In the genomic region with DNA sequence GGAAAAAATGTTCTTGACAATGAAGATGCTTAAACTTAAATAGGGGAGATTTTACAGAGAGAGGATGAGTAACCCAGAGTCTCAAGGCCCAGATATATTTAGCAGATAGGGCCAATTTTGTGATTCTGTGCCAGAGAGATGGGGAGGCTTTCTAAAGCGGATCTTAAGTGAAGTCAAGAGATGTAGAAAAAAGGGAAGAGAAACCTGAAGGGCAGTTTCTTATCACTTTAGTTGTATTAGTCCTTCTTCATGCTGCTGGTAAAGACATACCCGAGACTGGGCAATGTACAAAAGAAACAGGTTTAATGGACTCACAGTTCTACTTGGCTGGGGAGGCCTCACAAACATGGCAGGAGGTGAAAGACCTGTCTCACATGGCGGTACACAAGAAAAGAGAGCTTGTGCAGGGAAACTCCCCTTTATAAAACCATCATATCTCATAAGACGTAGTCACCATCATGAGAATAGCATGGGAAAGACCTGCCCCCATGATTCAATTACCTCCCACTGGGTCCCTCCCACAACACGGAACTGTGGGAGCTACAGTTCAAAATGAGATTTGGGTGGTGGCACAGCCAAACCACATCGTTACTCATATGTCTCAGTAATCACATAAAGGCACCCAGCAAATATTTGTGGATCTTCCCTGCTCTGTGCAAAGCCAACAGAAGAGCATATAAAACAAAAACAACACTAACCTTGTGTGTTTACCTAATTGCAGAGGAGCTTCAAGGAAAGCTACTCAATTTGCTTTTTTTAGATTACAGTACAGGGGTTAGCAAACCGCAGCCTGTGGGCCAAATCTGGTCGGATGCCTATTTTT, we compare ENCODE assay signal across 8 cellular contexts.
A peak's percentile ranks its signal among the peaks of the same experiment; 100 is the strongest.
DNase-seq lines count a peak whose midpoint lies in the region; ATAC-seq and TF ChIP-seq lines count a peak whose summit lies in the region.

No MANE protein-coding gene starts in this region.

- no peak overlapping the region for H3K4me3 ChIP-seq in fibroblast of villous mesenchyme (ENCODE audit: low read depth, low read length)

- no peak overlapping the region for H3K4me3 Mint-ChIP-seq in glutamatergic neuron (ENCODE audit: unreplicated experiment)

- H3K4me1 Mint-ChIP-seq in glutamatergic neuron (ENCODE audit: low read depth, unreplicated experiment): no peaks in the 10 kb centered on the region

- peaks cover 9% of the 10 kb centered on the region for H3K36me3 Mint-ChIP-seq in glutamatergic neuron (ENCODE audit: unreplicated experiment)

- TF ChIP-seq CTCF in fibroblast of villous mesenchyme (IDR thresholded peaks at IDR 0.05; ENCODE audit: insufficient read depth, low read depth, low read length) (no peak), glutamatergic neuron (IDR thresholded peaks at IDR 0.05; ENCODE audit: partially characterized antibody, unreplicated experiment) (no peak)

- peak; percentile 14 for TF ChIP-seq POLR2A in GM15510 (IDR thresholded peaks at IDR 0.05; ENCODE audit: borderline replicate concordance, extremely low read depth, insufficient read length)

- DNase-seq in LHCN-M2 (ENCODE audit: low read depth) (peak; percentile 8), fibroblast of villous mesenchyme (ENCODE audit: low read depth) (peak; percentile 12), midbrain (lab: John Stamatoyannopoulos, UW) (no peak), glutamatergic neuron (no peak), cerebellar nuclear complex (lab: John Stamatoyannopoulos, UW) (no peak), NCI-H1930 (lab: John Stamatoyannopoulos, UW) (no peak)

- H3K27ac Mint-ChIP-seq in glutamatergic neuron (ENCODE audit: unreplicated experiment): no peak overlapping the region

- H3K27me3 Mint-ChIP-seq in glutamatergic neuron (ENCODE audit: unreplicated experiment): no peaks in the 10 kb centered on the region

- ATAC-seq in GM21526 (IDR thresholded peaks at IDR 0.05; ENCODE audit: low FRiP score, unreplicated experiment): peak; percentile 87

- H3K9me3 Mint-ChIP-seq in glutamatergic neuron (ENCODE audit: unreplicated experiment): no peaks in the 10 kb centered on the region

Comparison
In these comparisons a context has a peak if more than half of its experiments do, and no peak if none do; other contexts are left out.
1. DNase-seq: peak in LHCN-M2 (single experiment) and fibroblast of villous mesenchyme (single experiment); none in midbrain (single experiment), glutamatergic neuron (single experiment), cerebellar nuclear complex (0 of 2) and NCI-H1930 (0 of 2).